ENCODE assay signal across 15 cellular contexts in the genomic region with DNA sequence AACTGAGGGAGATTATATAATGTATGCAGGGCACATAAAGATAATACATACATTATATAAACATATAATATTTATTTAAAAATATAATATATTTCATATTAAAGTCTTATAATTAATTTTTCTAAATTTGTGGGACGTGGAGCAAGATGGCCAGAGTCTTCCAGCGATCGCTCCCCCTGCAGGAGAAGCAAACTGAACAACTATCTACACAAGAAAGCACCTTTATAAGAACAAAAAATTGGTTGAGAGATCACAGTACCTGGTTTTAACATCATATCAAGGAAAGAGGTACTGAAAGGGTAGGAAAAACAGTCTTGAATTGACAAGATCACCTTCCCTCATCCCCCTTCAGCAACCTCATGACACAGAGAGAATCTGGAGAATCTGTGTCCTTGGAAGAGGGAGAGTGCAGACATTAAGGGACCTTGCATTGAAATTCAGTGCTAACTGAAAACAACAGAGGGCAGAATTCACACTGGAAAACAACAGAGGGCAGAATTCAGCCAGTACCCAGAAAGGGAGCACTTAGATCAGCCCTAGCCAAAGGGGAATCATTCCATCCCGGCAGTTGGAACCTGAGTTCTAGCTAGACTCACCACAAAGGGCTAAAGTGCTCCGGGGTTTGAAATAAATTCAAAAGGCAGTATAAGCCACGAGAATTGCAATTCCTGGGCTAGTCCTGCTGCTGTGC.
DNase-seq lines count a peak whose midpoint lies in the region; TF ChIP-seq lines count a peak whose summit lies in the region.
"Had no signal": no experiment of that assay in that cellular context is flagged by ENCODE, and none has a peak within 500 bp of the region (broad histone marks: within the 10 kb centered on the region; RNA-seq: fewer than 3 reads in every experiment).

No MANE protein-coding gene starts in this region.

- H3K4me2 ChIP-seq in OCI-LY7 (ENCODE audit: low read length) (no peak overlapping the region), trophoblast cell (ENCODE audit: low read length) (no peak overlapping the region)
- H3K4me2 ChIP-seq: A549 had no signal

- H2AFZ ChIP-seq in OCI-LY7 (ENCODE audit: low read length): no peak overlapping the region
- H2AFZ ChIP-seq in trophoblast cell (ENCODE audit: insufficient read depth, low read length, poor library complexity): no peak overlapping the region

- no peak overlapping the region for H4K12ac ChIP-seq in trophoblast cell (ENCODE audit: low read depth, low read length)

- WGBS in trophoblast cell (ENCODE audit: extremely low coverage, insufficient coverage, insufficient read length): no CpG with 5 or more reads among the region's 6 CpGs

- BruUV-seq in OCI-LY7 (replicated peaks; lab: Mats Ljungman, UMichigan): no TSS peak

- no peak overlapping the region for H3K23ac ChIP-seq in trophoblast cell (ENCODE audit: low read length)

- H3K9me3 ChIP-seq in OCI-LY7 (ENCODE audit: low read length): no peaks in the 10 kb centered on the region
- H3K9me3 ChIP-seq in trophoblast cell (ENCODE audit: insufficient read depth, low read depth, low read length): no peaks in the 10 kb centered on the region
- H3K9me3 ChIP-seq: A549 had no signal

- H2BK120ac ChIP-seq in trophoblast cell (ENCODE audit: insufficient read depth, low read length, poor library complexity): no peak overlapping the region

- H3K36me3 ChIP-seq in OCI-LY7 (ENCODE audit: insufficient read depth, low read length) (no peaks in the 10 kb centered on the region), trophoblast cell (ENCODE audit: control insufficient read depth in 1 of 2, insufficient read depth in 2 of 2, low read length in 2 of 2) (no peaks in the 10 kb centered on the region)

- H4K91ac ChIP-seq in trophoblast cell (ENCODE audit: low read depth, low read length): no peak overlapping the region

- H3K27me3 ChIP-seq in trophoblast cell (ENCODE audit: insufficient read depth, low read length): no peaks in the 10 kb centered on the region

- no peak overlapping the region for H2BK12ac ChIP-seq in trophoblast cell (ENCODE audit: low read length)

- H2BK5ac ChIP-seq in trophoblast cell (ENCODE audit: low read depth, low read length, poor library complexity): no peak overlapping the region

- H3K27ac ChIP-seq in OCI-LY7 (ENCODE audit: low read depth, low read length, poor library complexity, severe bottlenecking) (no peak overlapping the region), trophoblast cell (ENCODE audit: low read depth, low read length) (no peak overlapping the region)
- H3K27ac ChIP-seq: A549, SK-N-MC had no signal

- POLR2A ChIA-PET in OCI-LY7 (lab: Charles Lee): no interaction called here

- peak overlapping the region; percentile 20 for H4K8ac ChIP-seq in trophoblast cell (ENCODE audit: low read depth, low read length)

- no peak overlapping the region for H3K9ac ChIP-seq in trophoblast cell (ENCODE audit: low read length)

- intact Hi-C loops in OCI-LY7 (cut with micrococcal nuclease; ENCODE audit: unreplicated experiment): no loop called here

- no peaks in the 10 kb centered on the region for H3K79me1 ChIP-seq in trophoblast cell (ENCODE audit: low read length)

- CTCF ChIA-PET in OCI-LY7 (lab: Charles Lee; ENCODE audit: unreplicated experiment): no interaction called here

- H3K4me1 ChIP-seq in OCI-LY7 (ENCODE audit: insufficient read depth, low read length, poor library complexity, severe bottlenecking) (no peaks in the 10 kb centered on the region), trophoblast cell (ENCODE audit: control insufficient read depth in 1 of 2, insufficient read depth in 2 of 2, low read length in 2 of 2) (no peaks in the 10 kb centered on the region)
- H3K4me1 ChIP-seq: A549 had no signal

- H2AK5ac ChIP-seq in trophoblast cell (ENCODE audit: low read length): no peak overlapping the region

- H3K9me2 ChIP-seq in OCI-LY7 (ENCODE audit: insufficient read depth, low read length): no peaks in the 10 kb centered on the region

- DNase-seq in NCI-H748 (lab: John Stamatoyannopoulos, UW; ENCODE audit: unreplicated experiment) (peak; percentile 27), NCI-H748 treated with DMSO at 0.1 percent for 48 hours (lab: John Stamatoyannopoulos, UW) (no peak), OCI-LY7 (ENCODE audit: low spot score) (no peak), foreskin melanocyte (peak; percentile 14), trophoblast cell (peak in 1 of 2 donors; percentile 11), NCI-H2196 treated with DMSO at 0.1 percent for 48 hours (lab: John Stamatoyannopoulos, UW; ENCODE audit: unreplicated experiment) (no peak), NCI-H2171 treated with DMSO at 0.1 percent for 48 hours (lab: John Stamatoyannopoulos, UW) (no peak)
- DNase-seq in activated effector memory CD4-positive, alpha-beta T cell treated with Interleukin-2 at 50 U/mL for 16 hours: no peak
- DNase-seq: activated CD8-positive, alpha-beta T cell treated with anti-CD3 and anti-CD28 coated beads, Interleukin-2, amount 10 ng/mL, durations not matched to agents 7 days and 5 days; anterior cingulate cortex; CD8-positive, alpha-beta T cell; NCI-H2029; substantia nigra had no signal

- H3K18ac ChIP-seq in trophoblast cell (ENCODE audit: low read length): no peak overlapping the region

- no peaks in the 10 kb centered on the region for H4K20me1 ChIP-seq in OCI-LY7 (ENCODE audit: insufficient read depth, low read length)

- H3K79me2 ChIP-seq in OCI-LY7 (ENCODE audit: insufficient read depth, low read depth, low read length) (no peaks in the 10 kb centered on the region), trophoblast cell (ENCODE audit: control insufficient read depth, insufficient read depth, low read length, poor library complexity) (no peaks in the 10 kb centered on the region)

- H3K4me3 ChIP-seq in OCI-LY7 (ENCODE audit: low read depth, low read length, poor library complexity, severe bottlenecking): no peak overlapping the region
- H3K4me3 ChIP-seq in trophoblast cell (ENCODE audit: low read depth, low read length): no peak overlapping the region
- H3K4me3 ChIP-seq: A549, SK-N-MC had no signal

- peak; percentile 34; the same call in 1 of the 2 replicates for TF ChIP-seq CTCF in OCI-LY7 (conservative IDR thresholded peaks at IDR 0.05; ENCODE audit: low read length)

- no peak overlapping the region for H3K14ac ChIP-seq in trophoblast cell (ENCODE audit: low read length)

- no peak overlapping the region for H3K4ac ChIP-seq in trophoblast cell (ENCODE audit: low read depth, low read length)

Comparison
In these comparisons a context has a peak if more than half of its experiments do, and no peak if none do; other contexts are left out.
1. DNase-seq: peak in NCI-H748 (single experiment) and foreskin melanocyte (single experiment); none in NCI-H748 treated with DMSO at 0.1 percent for 48 hours (single experiment), OCI-LY7 (single experiment), NCI-H2196 treated with DMSO at 0.1 percent for 48 hours (single experiment), activated effector memory CD4-positive, alpha-beta T cell treated with Interleukin-2 at 50 U/mL for 16 hours (single experiment) and NCI-H2171 treated with DMSO at 0.1 percent for 48 hours (single experiment).